Comparison of ENCODE assay signal across 1 cellular context in the genomic region with DNA sequence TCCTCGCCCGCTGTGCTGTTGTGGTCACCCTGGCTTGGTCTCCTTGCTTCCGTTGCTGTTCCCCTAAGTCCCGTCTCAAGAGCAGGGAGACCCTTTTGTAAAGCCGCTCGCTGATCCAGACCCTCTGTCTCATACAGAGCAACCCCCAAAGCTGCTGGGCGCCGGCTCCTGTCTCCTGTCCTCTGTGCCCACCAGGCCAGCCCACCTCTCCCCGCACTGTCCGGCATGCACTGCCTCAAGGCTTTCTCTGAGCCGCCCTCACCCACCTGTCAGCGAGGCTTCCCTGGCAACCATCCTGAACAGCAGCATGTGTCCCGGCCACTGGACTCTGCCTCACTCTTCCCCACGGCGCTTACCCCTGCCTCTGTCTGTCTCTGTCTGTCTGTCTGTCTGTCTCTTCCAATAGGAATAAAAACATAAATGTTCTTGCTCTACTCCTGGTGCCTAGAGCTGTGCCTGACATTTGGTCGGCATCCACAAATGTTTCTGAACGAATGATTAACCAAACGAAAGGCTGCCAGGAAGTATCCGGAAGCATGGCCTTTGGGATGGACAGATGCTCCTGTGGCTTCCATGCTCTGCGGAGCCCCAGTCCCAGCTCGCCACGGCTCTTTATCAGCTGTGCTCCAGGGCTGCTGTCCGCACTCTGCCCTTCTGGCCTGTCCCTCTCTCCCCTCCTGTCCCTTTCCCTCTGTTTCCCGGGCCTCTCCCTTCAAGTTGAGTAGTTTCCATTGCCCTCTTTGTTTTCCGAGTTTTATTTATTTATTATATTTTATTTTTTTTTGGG.
A peak's percentile ranks its signal among the peaks of the same experiment; 100 is the strongest.
TF ChIP-seq lines count a peak whose summit lies in the region.

No MANE protein-coding gene starts in this region.

TF ChIP-seq in HepG2, 621 proteins besides CTCF, POLR2A, EP300 and RAD21 (continues in another document):
- TF ChIP-seq SALL1 (CRISPR knock-in tag; IDR thresholded peaks at IDR 0.05): 0 out of 2 replicates have a peak, but pooled peaks have one; percentile 28
- peak; percentile 27; the same call in 1 of the 2 replicates for TF ChIP-seq HOXA3 (CRISPR knock-in tag; IDR thresholded peaks at IDR 0.05)
- TF ChIP-seq ZNF24 (IDR thresholded peaks at IDR 0.05): 0 out of 2 replicates have a peak, but pooled peaks have one; percentile 10
- TF ChIP-seq TOPORS (CRISPR knock-in tag; IDR thresholded peaks at IDR 0.05): no peak
- TF ChIP-seq ZBTB38 (CRISPR knock-in tag; IDR thresholded peaks at IDR 0.05): peak; percentile 53
- peak; percentile 10; the same call in 1 of the 2 replicates for TF ChIP-seq GMEB1 (CRISPR knock-in tag; IDR thresholded peaks at IDR 0.05; ENCODE audit: borderline replicate concordance)
- peak; percentile 42; the same call in 1 of the 2 replicates for TF ChIP-seq ZMYM3 (CRISPR knock-in tag; IDR thresholded peaks at IDR 0.05)
- TF ChIP-seq SNAPC2 (CRISPR knock-in tag; IDR thresholded peaks at IDR 0.05): no peak
- TF ChIP-seq, protein P1, sequence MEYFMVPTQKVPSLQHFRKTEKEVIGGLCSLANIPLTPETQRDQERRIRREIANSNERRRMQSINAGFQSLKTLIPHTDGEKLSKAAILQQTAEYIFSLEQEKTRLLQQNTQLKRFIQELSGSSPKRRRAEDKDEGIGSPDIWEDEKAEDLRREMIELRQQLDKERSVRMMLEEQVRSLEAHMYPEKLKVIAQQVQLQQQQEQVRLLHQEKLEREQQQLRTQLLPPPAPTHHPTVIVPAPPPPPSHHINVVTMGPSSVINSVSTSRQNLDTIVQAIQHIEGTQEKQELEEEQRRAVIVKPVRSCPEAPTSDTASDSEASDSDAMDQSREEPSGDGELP (IDR thresholded peaks at IDR 0.05; ENCODE audit: borderline replicate concordance, low read depth): peak; percentile 24; the same call in 1 of the 2 replicates
- no peak for TF ChIP-seq TEAD2 (CRISPR knock-in tag; IDR thresholded peaks at IDR 0.05)
- TF ChIP-seq SUZ12 (IDR thresholded peaks at IDR 0.05; ENCODE audit: low read depth, low read length): no peak
- TF ChIP-seq NAIF1 (CRISPR knock-in tag; IDR thresholded peaks at IDR 0.05; ENCODE audit: borderline replicate concordance): no peak
- no peak for TF ChIP-seq ZNF337 (CRISPR knock-in tag; IDR thresholded peaks at IDR 0.05; ENCODE audit: borderline replicate concordance, low read depth)
- TF ChIP-seq FIP1L1 (IDR thresholded peaks at IDR 0.05; ENCODE audit: borderline replicate concordance, insufficient read depth, low read depth, low read length): no peak
- no peak for TF ChIP-seq ZFY (CRISPR knock-in tag; IDR thresholded peaks at IDR 0.05)
- TF ChIP-seq, protein P2, sequence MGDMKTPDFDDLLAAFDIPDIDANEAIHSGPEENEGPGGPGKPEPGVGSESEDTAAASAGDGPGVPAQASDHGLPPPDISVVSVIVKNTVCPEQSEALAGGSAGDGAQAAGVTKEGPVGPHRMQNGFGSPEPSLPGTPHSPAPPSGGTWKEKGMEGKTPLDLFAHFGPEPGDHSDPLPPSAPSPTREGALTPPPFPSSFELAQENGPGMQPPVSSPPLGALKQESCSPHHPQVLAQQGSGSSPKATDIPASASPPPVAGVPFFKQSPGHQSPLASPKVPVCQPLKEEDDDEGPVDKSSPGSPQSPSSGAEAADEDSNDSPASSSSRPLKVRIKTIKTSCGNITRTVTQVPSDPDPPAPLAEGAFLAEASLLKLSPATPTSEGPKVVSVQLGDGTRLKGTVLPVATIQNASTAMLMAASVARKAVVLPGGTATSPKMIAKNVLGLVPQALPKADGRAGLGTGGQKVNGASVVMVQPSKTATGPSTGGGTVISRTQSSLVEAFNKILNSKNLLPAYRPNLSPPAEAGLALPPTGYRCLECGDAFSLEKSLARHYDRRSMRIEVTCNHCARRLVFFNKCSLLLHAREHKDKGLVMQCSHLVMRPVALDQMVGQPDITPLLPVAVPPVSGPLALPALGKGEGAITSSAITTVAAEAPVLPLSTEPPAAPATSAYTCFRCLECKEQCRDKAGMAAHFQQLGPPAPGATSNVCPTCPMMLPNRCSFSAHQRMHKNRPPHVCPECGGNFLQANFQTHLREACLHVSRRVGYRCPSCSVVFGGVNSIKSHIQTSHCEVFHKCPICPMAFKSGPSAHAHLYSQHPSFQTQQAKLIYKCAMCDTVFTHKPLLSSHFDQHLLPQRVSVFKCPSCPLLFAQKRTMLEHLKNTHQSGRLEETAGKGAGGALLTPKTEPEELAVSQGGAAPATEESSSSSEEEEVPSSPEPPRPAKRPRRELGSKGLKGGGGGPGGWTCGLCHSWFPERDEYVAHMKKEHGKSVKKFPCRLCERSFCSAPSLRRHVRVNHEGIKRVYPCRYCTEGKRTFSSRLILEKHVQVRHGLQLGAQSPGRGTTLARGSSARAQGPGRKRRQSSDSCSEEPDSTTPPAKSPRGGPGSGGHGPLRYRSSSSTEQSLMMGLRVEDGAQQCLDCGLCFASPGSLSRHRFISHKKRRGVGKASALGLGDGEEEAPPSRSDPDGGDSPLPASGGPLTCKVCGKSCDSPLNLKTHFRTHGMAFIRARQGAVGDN (CRISPR knock-in tag; IDR thresholded peaks at IDR 0.05): peak; percentile 52
- TF ChIP-seq NR0B2 (CRISPR knock-in tag; IDR thresholded peaks at IDR 0.05): no peak
- TF ChIP-seq POGZ (CRISPR knock-in tag; IDR thresholded peaks at IDR 0.05): no peak
- 0 out of 2 replicates have a peak, but pooled peaks have one; percentile 43 for TF ChIP-seq ZNF547 (CRISPR knock-in tag; IDR thresholded peaks at IDR 0.05)
- no peak for TF ChIP-seq GABPB1 (CRISPR knock-in tag; IDR thresholded peaks at IDR 0.05)
- TF ChIP-seq NFATC3 (CRISPR knock-in tag; IDR thresholded peaks at IDR 0.05): peak; percentile 84; the same call in 1 of the 2 replicates
- TF ChIP-seq, protein P3, sequence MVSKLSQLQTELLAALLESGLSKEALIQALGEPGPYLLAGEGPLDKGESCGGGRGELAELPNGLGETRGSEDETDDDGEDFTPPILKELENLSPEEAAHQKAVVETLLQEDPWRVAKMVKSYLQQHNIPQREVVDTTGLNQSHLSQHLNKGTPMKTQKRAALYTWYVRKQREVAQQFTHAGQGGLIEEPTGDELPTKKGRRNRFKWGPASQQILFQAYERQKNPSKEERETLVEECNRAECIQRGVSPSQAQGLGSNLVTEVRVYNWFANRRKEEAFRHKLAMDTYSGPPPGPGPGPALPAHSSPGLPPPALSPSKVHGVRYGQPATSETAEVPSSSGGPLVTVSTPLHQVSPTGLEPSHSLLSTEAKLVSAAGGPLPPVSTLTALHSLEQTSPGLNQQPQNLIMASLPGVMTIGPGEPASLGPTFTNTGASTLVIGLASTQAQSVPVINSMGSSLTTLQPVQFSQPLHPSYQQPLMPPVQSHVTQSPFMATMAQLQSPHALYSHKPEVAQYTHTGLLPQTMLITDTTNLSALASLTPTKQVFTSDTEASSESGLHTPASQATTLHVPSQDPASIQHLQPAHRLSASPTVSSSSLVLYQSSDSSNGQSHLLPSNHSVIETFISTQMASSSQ (IDR thresholded peaks at IDR 0.05; ENCODE audit: low read depth): 0 out of 2 replicates have a peak, but pooled peaks have one; percentile 56
- TF ChIP-seq, protein P3 (CRISPR knock-in tag; IDR thresholded peaks at IDR 0.05; ENCODE audit: borderline replicate concordance): peak; percentile 20; the same call in 1 of the 2 replicates
- TF ChIP-seq THAP9 (CRISPR knock-in tag; IDR thresholded peaks at IDR 0.05; ENCODE audit: borderline replicate concordance): no peak
- no peak for TF ChIP-seq ZNF777 (CRISPR knock-in tag; IDR thresholded peaks at IDR 0.05)
- no peak for TF ChIP-seq GABPA (IDR thresholded peaks at IDR 0.05; ENCODE audit: low read depth, low read length)
- 0 out of 2 replicates have a peak, but pooled peaks have one; percentile 18 for TF ChIP-seq GABPA (CRISPR knock-in tag; IDR thresholded peaks at IDR 0.05; ENCODE audit: low read depth)
- TF ChIP-seq ZNF562 (CRISPR knock-in tag; IDR thresholded peaks at IDR 0.05; ENCODE audit: borderline replicate concordance): no peak
- TF ChIP-seq ZSCAN25 (CRISPR knock-in tag; IDR thresholded peaks at IDR 0.05): 0 out of 2 replicates have a peak, but pooled peaks have one; percentile 31
- TF ChIP-seq FUBP1 (CRISPR knock-in tag; IDR thresholded peaks at IDR 0.05; ENCODE audit: borderline replicate concordance): no peak
